In the genomic region with DNA sequence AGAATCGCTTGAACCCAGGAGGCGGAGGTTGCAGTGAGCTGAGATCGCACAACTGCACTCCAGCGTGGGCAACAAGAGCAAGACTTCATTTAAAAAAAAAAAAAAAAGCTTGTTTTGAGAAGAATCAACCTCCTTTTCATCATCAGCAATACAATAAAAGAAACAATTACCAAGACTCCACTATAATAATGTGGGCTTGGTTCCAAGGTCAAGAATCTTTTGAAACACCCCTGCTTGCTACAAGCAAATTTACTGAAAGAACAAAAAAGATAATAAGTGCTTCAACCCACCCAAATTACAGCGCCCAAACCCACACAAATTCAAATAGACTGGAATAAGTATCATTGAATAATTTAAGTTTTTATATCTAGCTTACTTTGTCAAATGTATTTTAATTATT, we compare ENCODE assay signal across 16 cellular contexts.
"Had no signal": no experiment of that assay in that cellular context is flagged by ENCODE, and none has a peak within 500 bp of the region (broad histone marks: within the 10 kb centered on the region; RNA-seq: fewer than 3 reads in every experiment).

No MANE protein-coding gene starts in this region.

- DNase-seq: nephron progenitor cell; pancreas; right cardiac atrium; right lobe of liver; sigmoid colon; small intestine; stimulated activated CD4-positive, alpha-beta T cell treated with anti-CD3 and anti-CD28 coated beads, Interleukin-15, amount 100 ng/mL, for 24 hours; stimulated activated CD4-positive, alpha-beta T cell treated with anti-CD3 and anti-CD28 coated beads, Interleukin-2, amount 100 ng/mL, for 24 hours; stimulated activated CD4-positive, alpha-beta T cell treated with anti-CD3 and anti-CD28 coated beads, Interleukin-2, amount 100 ng/mL, for 48 hours; stimulated activated CD4-positive, alpha-beta T cell treated with anti-CD3 and anti-CD28 coated beads, Interleukin-4, amount 100 ng/mL, for 24 hours; stimulated activated naive B cell treated with anti-CD40 and anti-IgM and Interleukin-4, amounts not matched to agents 10 μg/mL and 1 μg/mL and 100 μg/mL, for 72 hours; stimulated activated naive CD4-positive, alpha-beta T cell treated with Interleukin-2 at 50 U/mL for 16 hours; stomach; thyroid gland; trophoblast cell; upper lobe of left lung had no signal
